8 cellular contexts compared by ENCODE assay signal in the genomic region with DNA sequence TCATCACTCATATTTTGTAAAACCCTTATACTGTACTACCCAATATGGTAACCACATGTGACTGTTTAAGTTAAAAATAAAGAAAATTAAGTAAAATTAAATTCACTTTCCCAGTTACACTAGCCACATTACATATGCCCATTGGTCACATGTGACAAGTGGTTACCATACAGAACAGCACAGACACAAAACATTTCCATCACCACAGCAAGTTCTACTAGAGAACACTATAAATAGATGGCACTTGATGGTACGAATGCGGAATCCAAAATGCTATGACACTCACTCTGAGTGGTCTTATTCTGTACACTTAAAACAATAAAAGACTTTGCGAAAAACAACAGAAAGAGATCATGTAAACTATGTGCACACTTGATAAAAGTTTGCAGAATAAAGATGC.
"Had no signal": no experiment of that assay in that cellular context is flagged by ENCODE, and none has a peak within 500 bp of the region (broad histone marks: within the 10 kb centered on the region; RNA-seq: fewer than 3 reads in every experiment).

No MANE protein-coding gene starts in this region.

- H3K9me3 ChIP-seq: HAP-1 had no signal

- DNase-seq: GM23248, GOT3, H7, HFFc6 had no signal

- H3K27ac ChIP-seq: GM23248, HL-60 had no signal

- H3K4me1 ChIP-seq: HAP-1 had no signal

- H3K4me3 ChIP-seq: GM23248, HAP-1 had no signal

- ATAC-seq: HCT116, HepG2 had no signal

- H3K36me3 ChIP-seq: HAP-1 had no signal
